ENCODE assay signal across 8 cellular contexts in genomic region chr1:228471762-228472398, GRCh38. TPM values are rescaled to one million over a fixed set of nuclear protein-coding genes. Genes with fewer than 3 reads are reported as not detected.
DNase-seq lines count a peak whose midpoint lies in the region; ATAC-seq and TF ChIP-seq lines count a peak whose summit lies in the region.

No MANE protein-coding gene starts in this region.

- TF ChIP-seq CTCF in fibroblast of lung (conservative IDR thresholded peaks at IDR 0.05 in 1 of 2, IDR thresholded peaks at IDR 0.05 in 1 of 2; ENCODE audit: low read depth in 1 of 2, low read length in 2 of 2): peak; percentile 57 to 63
- TF ChIP-seq CTCF in spleen (IDR thresholded peaks at IDR 0.05 in 8 of 11, conservative IDR thresholded peaks at IDR 0.05 in 3 of 11): peak in 10 of 11 experiments; percentile 10 to 64 (median 49)

- intact Hi-C loops in spleen (cut with DNase I; ENCODE audit: low total_unique reads) (no loop called here), posterior vena cava (cut with DNase I) (no loop called here)

- H3K4me3 ChIP-seq in fibroblast of lung (replicated peaks in 1 of 4; ENCODE audit: control extremely low read depth in 1 of 4, insufficient read depth in 1 of 4, low read depth in 3 of 4, low read length in 4 of 4) (no peak overlapping the region), spleen (no peak overlapping the region)

- no peak overlapping the region for H3K9ac ChIP-seq in fibroblast of lung (ENCODE audit: insufficient read depth, low read length)

- no peak for TF ChIP-seq POLR2A in spleen (IDR thresholded peaks at IDR 0.05)

- H3K79me2 ChIP-seq in fibroblast of lung (ENCODE audit: control insufficient read depth, insufficient read depth, low read length): no peaks in the 10 kb centered on the region

- H2AFZ ChIP-seq in fibroblast of lung (ENCODE audit: low read length): no peak overlapping the region

- 58 to 75% (median 69%) methylated on average over 5 of the region's 5 CpGs for WGBS in spleen, 5 donors

- H3K4me1 ChIP-seq in fibroblast of lung (ENCODE audit: control insufficient read depth, extremely low read depth, insufficient read depth, low read length): peaks cover 2% of the 10 kb centered on the region
- peaks cover 0 to 17% (median 0%) of the 10 kb centered on the region in 6 donors for H3K4me1 ChIP-seq in spleen

- DNase-seq in activated effector memory CD4-positive, alpha-beta T cell treated with anti-CD3 and anti-CD28 coated beads, Interleukin-2, amount 50 U/mL, for 16 hours: peak; percentile 63
- no peak for DNase-seq in activated effector memory CD4-positive, alpha-beta T cell treated with Interleukin-2 at 50 U/mL for 16 hours
- peak; percentile 21 for DNase-seq in HT1080 (ENCODE audit: low read depth)
- peak in 1 of 2 donors; percentile 64 for DNase-seq in fibroblast of lung (ENCODE audit: low read depth in 2 of 2)
- no peak for DNase-seq in spleen
- DNase-seq in posterior vena cava (ENCODE audit: low spot score): no peak
- no peak for DNase-seq in activated CD4-positive, alpha-beta T cell treated with anti-CD3 and anti-CD28 coated beads for 1 hour

- H3K9me3 ChIP-seq in fibroblast of lung (ENCODE audit: control insufficient read depth, insufficient read depth, low read depth, low read length) (no peaks in the 10 kb centered on the region), spleen (no peaks in the 10 kb centered on the region)

- peaks cover 18% of the 10 kb centered on the region for H3K27me3 ChIP-seq in fibroblast of lung (ENCODE audit: control insufficient read depth, insufficient read depth, low read length)
- H3K27me3 ChIP-seq in spleen (replicated peaks in 1 of 7): peaks cover 4 to 53% (median 36%) of the 10 kb centered on the region in 7 donors

- H3K4me2 ChIP-seq in fibroblast of lung (ENCODE audit: extremely low read depth, insufficient read depth, low read length): no peak overlapping the region

- peak; percentile 92 for ATAC-seq in SK-N-SH treated with all-trans-retinoic acid at 6 μM for 48 hours

- H4K20me1 ChIP-seq in fibroblast of lung (ENCODE audit: control insufficient read depth, extremely low read depth, insufficient read depth, low read length): no peaks in the 10 kb centered on the region

- no peak overlapping the region for H3K27ac ChIP-seq in fibroblast of lung (ENCODE audit: insufficient read depth, low read length)
- H3K27ac ChIP-seq in spleen: peak overlapping the region in 1 of 8 donors; percentile 16

- no peaks in the 10 kb centered on the region for H3K36me3 ChIP-seq in fibroblast of lung (ENCODE audit: control insufficient read depth, insufficient read depth, low read length)
- H3K36me3 ChIP-seq in spleen: no peaks in the 10 kb centered on the region

TF ChIP-seq in SK-N-SH treated with all-trans-retinoic acid at 6 μM for 48 hours, 23 proteins besides CTCF, POLR2A, EP300 and RAD21:
- TF ChIP-seq ZNF8 (CRISPR knock-in tag; IDR thresholded peaks at IDR 0.05) (no peak), PATZ1 (CRISPR knock-in tag; IDR thresholded peaks at IDR 0.05; ENCODE audit: borderline replicate concordance) (no peak), ZFP30 (CRISPR knock-in tag; IDR thresholded peaks at IDR 0.05) (no peak), ZFP3 (CRISPR knock-in tag; IDR thresholded peaks at IDR 0.05) (no peak), POU6F1 (CRISPR knock-in tag; IDR thresholded peaks at IDR 0.05; ENCODE audit: borderline replicate concordance, low read depth) (no peak), SNAI2 (CRISPR knock-in tag; IDR thresholded peaks at IDR 0.05) (no peak), OSR1 (CRISPR knock-in tag; IDR thresholded peaks at IDR 0.05) (no peak), ZNF565 (CRISPR knock-in tag; conservative IDR thresholded peaks at IDR 0.05; ENCODE audit: low read depth) (no peak), CREB5 (CRISPR knock-in tag; IDR thresholded peaks at IDR 0.05; ENCODE audit: low read depth) (no peak), ZNF70 (CRISPR knock-in tag; IDR thresholded peaks at IDR 0.05) (no peak), ISL1 (CRISPR knock-in tag; IDR thresholded peaks at IDR 0.05) (no peak), BACH2 (CRISPR knock-in tag; IDR thresholded peaks at IDR 0.05; ENCODE audit: borderline replicate concordance) (no peak), GLIS3 (CRISPR knock-in tag; IDR thresholded peaks at IDR 0.05) (no peak), ARNTL (CRISPR knock-in tag; IDR thresholded peaks at IDR 0.05; ENCODE audit: borderline replicate concordance, low read depth) (no peak), CSRNP3 (CRISPR knock-in tag; IDR thresholded peaks at IDR 0.05) (no peak), CSDC2 (CRISPR knock-in tag; IDR thresholded peaks at IDR 0.05) (no peak)

RNA-seq across cellular contexts. Expression of gene RNF187, which starts 15.3 kb away (rescaled TPM):
- total RNA-seq in HT1080 (2014; rRNA removed; shearing (Covaris generic)): 55.6 and 56.5 TPM in 2 replicates
- 55.0 and 57.5 TPM in 2 replicates for polyA plus RNA-seq in HT1080 (2015; cell fraction: cytosol; rRNA removed)
- 24.8 and 28.7 TPM in 2 replicates for polyA plus RNA-seq in HT1080 (2015; cell fraction: nucleus; rRNA removed)
- total RNA-seq in fibroblast of lung (89.5 and 123 TPM in 2 replicates), spleen (100 to 1,000 TPM in 2 of 7 donors, 10 to 100 TPM in 5; 38.9 to 118 (median 83.8) TPM), posterior vena cava (10 to 100 TPM; 61.6 to 64.3 TPM)
- polyA plus RNA-seq in fibroblast of lung (46.1 and 62.4 TPM in 2 replicates), spleen (10 to 100 TPM; 21.4 to 44.9 (median 30.7) TPM)
- 103 and 131 TPM in 2 replicates for polyA plus RNA-seq in fibroblast of lung (2012)
- polyA minus RNA-seq in fibroblast of lung (ENCODE audit: low replicate concordance): 113 and 132 TPM in 2 replicates

RNA-seq across cellular contexts. Expression of gene TRIM17, which starts 55.2 kb away (rescaled TPM):
- not detected in 2 replicates for total RNA-seq in HT1080 (2014; rRNA removed; shearing (Covaris generic))
- polyA plus RNA-seq in HT1080 (2015; cell fraction: cytosol; rRNA removed): 0.08 and 0.16 TPM in 2 replicates
- polyA plus RNA-seq in HT1080 (2015; cell fraction: nucleus; rRNA removed): 0.16 TPM in 1 of 2 replicates, not detected in the other
- total RNA-seq in fibroblast of lung: 0.17 and 0.26 TPM in 2 replicates
- 0.07 and 0.12 TPM in 2 replicates for polyA plus RNA-seq in fibroblast of lung
- polyA plus RNA-seq in fibroblast of lung (2012): 0.22 TPM in 2 replicates
- polyA minus RNA-seq in fibroblast of lung (ENCODE audit: low replicate concordance): not detected in 2 replicates
- total RNA-seq in spleen: 1 to 10 TPM; 3.5 to 7.1 (median 5.4) TPM
- 1 to 10 TPM in 1 of 3 donors, under 1 TPM in 2; 0.36 to 4.0 (median 0.96) TPM for polyA plus RNA-seq in spleen
- total RNA-seq in posterior vena cava: 1 to 10 TPM in 1 of 2 donors, under 1 TPM in 1; 0.38 to 1.9 TPM

Comparison
In these comparisons a context has a peak if more than half of its experiments do, and no peak if none do; other contexts are left out.
1. DNase-seq: peak in activated effector memory CD4-positive, alpha-beta T cell treated with anti-CD3 and anti-CD28 coated beads, Interleukin-2, amount 50 U/mL, for 16 hours (single experiment) and HT1080 (single experiment); none in activated effector memory CD4-positive, alpha-beta T cell treated with Interleukin-2 at 50 U/mL for 16 hours (single experiment), spleen (single experiment), posterior vena cava (single experiment) and activated CD4-positive, alpha-beta T cell treated with anti-CD3 and anti-CD28 coated beads for 1 hour (single experiment).